Comparison of ENCODE assay signal across 1 cellular context in the genomic region with DNA sequence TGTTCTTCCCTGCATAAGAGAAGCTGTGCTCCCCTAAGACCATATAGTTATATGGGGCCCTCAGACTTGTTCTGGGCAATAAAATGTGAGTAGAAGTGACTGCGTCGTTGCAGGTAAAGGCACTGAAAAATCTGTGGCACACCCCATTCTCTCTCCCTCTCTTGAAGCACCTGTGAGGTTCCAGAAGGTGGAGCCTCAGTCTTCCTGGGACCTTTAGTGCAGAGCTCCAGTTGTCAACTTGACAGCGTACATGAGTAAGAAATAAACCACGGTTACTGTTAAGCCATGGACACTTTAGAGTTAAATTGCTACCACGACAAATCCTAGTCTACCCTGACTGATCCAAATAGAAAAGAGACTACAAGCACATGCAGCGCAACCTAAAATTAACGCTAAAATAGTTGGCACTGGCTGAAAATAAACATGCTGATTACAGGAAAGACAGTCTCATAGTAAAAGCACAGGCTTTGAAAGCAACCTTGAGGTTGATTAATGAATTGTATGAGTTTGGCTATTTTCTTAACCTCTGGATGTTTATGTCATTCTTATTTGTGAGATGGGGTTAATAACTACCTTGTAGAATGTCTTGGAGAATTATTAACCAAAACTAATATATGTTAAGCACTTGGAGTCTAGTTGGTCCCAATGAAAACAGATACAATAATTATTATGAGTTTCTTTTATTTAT.
TF ChIP-seq lines count a peak whose summit lies in the region.

No MANE protein-coding gene starts in this region.

TF ChIP-seq in GM23338, 12 proteins besides CTCF, POLR2A, EP300 and RAD21 (continued from another document):
- TF ChIP-seq, protein P1, sequence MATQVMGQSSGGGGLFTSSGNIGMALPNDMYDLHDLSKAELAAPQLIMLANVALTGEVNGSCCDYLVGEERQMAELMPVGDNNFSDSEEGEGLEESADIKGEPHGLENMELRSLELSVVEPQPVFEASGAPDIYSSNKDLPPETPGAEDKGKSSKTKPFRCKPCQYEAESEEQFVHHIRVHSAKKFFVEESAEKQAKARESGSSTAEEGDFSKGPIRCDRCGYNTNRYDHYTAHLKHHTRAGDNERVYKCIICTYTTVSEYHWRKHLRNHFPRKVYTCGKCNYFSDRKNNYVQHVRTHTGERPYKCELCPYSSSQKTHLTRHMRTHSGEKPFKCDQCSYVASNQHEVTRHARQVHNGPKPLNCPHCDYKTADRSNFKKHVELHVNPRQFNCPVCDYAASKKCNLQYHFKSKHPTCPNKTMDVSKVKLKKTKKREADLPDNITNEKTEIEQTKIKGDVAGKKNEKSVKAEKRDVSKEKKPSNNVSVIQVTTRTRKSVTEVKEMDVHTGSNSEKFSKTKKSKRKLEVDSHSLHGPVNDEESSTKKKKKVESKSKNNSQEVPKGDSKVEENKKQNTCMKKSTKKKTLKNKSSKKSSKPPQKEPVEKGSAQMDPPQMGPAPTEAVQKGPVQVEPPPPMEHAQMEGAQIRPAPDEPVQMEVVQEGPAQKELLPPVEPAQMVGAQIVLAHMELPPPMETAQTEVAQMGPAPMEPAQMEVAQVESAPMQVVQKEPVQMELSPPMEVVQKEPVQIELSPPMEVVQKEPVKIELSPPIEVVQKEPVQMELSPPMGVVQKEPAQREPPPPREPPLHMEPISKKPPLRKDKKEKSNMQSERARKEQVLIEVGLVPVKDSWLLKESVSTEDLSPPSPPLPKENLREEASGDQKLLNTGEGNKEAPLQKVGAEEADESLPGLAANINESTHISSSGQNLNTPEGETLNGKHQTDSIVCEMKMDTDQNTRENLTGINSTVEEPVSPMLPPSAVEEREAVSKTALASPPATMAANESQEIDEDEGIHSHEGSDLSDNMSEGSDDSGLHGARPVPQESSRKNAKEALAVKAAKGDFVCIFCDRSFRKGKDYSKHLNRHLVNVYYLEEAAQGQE (IDR thresholded peaks at IDR 0.05; ENCODE audit: unreplicated experiment), result no peak
- TF ChIP-seq STAT1 (IDR thresholded peaks at IDR 0.05; ENCODE audit: unreplicated experiment), result no peak
- TF ChIP-seq POLR2AphosphoS5 (IDR thresholded peaks at IDR 0.05; ENCODE audit: low read depth), result no peak
- TF ChIP-seq, protein P2, sequence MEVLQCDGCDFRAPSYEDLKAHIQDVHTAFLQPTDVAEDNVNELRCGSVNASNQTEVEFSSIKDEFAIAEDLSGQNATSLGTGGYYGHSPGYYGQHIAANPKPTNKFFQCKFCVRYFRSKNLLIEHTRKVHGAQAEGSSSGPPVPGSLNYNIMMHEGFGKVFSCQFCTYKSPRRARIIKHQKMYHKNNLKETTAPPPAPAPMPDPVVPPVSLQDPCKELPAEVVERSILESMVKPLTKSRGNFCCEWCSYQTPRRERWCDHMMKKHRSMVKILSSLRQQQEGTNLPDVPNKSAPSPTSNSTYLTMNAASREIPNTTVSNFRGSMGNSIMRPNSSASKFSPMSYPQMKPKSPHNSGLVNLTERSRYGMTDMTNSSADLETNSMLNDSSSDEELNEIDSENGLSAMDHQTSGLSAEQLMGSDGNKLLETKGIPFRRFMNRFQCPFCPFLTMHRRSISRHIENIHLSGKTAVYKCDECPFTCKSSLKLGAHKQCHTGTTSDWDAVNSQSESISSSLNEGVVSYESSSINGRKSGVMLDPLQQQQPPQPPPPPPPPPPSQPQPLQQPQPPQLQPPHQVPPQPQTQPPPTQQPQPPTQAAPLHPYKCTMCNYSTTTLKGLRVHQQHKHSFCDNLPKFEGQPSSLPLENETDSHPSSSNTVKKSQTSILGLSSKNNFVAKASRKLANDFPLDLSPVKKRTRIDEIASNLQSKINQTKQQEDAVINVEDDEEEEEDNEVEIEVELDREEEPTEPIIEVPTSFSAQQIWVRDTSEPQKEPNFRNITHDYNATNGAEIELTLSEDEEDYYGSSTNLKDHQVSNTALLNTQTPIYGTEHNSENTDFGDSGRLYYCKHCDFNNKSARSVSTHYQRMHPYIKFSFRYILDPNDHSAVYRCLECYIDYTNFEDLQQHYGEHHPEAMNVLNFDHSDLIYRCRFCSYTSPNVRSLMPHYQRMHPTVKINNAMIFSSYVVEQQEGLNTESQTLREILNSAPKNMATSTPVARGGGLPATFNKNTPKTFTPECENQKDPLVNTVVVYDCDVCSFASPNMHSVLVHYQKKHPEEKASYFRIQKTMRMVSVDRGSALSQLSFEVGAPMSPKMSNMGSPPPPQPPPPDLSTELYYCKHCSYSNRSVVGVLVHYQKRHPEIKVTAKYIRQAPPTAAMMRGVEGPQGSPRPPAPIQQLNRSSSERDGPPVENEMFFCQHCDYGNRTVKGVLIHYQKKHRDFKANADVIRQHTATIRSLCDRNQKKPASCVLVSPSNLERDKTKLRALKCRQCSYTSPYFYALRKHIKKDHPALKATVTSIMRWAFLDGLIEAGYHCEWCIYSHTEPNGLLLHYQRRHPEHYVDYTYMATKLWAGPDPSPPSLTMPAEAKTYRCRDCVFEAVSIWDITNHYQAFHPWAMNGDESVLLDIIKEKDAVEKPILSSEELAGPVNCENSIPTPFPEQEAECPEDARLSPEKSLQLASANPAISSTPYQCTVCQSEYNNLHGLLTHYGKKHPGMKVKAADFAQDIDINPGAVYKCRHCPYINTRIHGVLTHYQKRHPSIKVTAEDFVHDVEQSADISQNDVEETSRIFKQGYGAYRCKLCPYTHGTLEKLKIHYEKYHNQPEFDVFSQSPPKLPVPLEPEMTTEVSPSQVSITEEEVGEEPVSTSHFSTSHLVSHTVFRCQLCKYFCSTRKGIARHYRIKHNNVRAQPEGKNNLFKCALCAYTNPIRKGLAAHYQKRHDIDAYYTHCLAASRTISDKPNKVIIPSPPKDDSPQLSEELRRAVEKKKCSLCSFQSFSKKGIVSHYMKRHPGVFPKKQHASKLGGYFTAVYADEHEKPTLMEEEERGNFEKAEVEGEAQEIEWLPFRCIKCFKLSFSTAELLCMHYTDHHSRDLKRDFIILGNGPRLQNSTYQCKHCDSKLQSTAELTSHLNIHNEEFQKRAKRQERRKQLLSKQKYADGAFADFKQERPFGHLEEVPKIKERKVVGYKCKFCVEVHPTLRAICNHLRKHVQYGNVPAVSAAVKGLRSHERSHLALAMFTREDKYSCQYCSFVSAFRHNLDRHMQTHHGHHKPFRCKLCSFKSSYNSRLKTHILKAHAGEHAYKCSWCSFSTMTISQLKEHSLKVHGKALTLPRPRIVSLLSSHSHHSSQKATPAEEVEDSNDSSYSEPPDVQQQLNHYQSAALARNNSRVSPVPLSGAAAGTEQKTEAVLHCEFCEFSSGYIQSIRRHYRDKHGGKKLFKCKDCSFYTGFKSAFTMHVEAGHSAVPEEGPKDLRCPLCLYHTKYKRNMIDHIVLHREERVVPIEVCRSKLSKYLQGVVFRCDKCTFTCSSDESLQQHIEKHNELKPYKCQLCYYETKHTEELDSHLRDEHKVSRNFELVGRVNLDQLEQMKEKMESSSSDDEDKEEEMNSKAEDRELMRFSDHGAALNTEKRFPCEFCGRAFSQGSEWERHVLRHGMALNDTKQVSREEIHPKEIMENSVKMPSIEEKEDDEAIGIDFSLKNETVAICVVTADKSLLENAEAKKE (CRISPR knock-in tag; IDR thresholded peaks at IDR 0.05), result no peak
- TF ChIP-seq, protein P3, sequence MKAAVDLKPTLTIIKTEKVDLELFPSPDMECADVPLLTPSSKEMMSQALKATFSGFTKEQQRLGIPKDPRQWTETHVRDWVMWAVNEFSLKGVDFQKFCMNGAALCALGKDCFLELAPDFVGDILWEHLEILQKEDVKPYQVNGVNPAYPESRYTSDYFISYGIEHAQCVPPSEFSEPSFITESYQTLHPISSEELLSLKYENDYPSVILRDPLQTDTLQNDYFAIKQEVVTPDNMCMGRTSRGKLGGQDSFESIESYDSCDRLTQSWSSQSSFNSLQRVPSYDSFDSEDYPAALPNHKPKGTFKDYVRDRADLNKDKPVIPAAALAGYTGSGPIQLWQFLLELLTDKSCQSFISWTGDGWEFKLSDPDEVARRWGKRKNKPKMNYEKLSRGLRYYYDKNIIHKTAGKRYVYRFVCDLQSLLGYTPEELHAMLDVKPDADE (IDR thresholded peaks at IDR 0.05), result no peak
- no peak for TF ChIP-seq CREB1 (CRISPR knock-in tag; IDR thresholded peaks at IDR 0.05; ENCODE audit: low read depth)
- no peak for TF ChIP-seq EZH2phosphoT487 (IDR thresholded peaks at IDR 0.05; ENCODE audit: unreplicated experiment)
- no peak for TF ChIP-seq NANOG (IDR thresholded peaks at IDR 0.05; ENCODE audit: borderline replicate concordance)
- TF ChIP-seq EZH2 (IDR thresholded peaks at IDR 0.05; ENCODE audit: low read depth, unreplicated experiment), result no peak
- no peak for TF ChIP-seq ZNF331 (CRISPR knock-in tag; IDR thresholded peaks at IDR 0.05; ENCODE audit: low read depth)
TF ChIP-seq in GM23338: peak in this region for 0.
